17 cellular contexts compared by ENCODE assay signal in the genomic region with DNA sequence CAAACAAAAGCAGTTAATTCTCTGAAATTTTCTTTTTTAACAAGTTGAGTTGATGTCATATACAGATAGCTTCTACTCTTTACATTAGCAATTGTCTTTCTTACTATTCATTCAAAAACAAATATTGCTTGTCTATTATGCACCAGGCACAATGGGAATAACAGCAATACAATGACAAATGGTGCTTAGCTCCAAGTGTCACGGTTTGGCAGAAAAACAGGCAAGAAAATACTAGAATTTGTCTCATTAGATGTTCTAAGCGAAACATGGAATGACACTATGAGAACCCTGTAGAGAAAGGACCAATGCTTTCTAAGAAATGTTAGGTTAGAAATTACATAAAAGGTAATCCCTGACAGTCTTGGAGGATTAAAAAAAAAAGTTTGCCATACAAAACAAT.
"Had no signal": no experiment of that assay in that cellular context is flagged by ENCODE, and none has a peak within 500 bp of the region (broad histone marks: within the 10 kb centered on the region; RNA-seq: fewer than 3 reads in every experiment).

No MANE protein-coding gene starts in this region.

- H3K9me3 Mint-ChIP-seq: neural crest cell had no signal

- H3K27me3 Mint-ChIP-seq: dendritic cell treated with granulocyte-macrophage colony-stimulating factor and Interleukin-4, amounts not matched to agents 40 ng/mL and 50 ng/mL, for 4 days had no signal

- H3K4me3 Mint-ChIP-seq: dendritic cell treated with granulocyte-macrophage colony-stimulating factor and Interleukin-4, amounts not matched to agents 40 ng/mL and 50 ng/mL, for 4 days; natural killer cell; neural crest cell had no signal

- H3K4me1 Mint-ChIP-seq: natural killer cell had no signal

- DNase-seq: esophagus squamous epithelium; foreskin fibroblast; kidney glomerular epithelial cell; mammary epithelial cell; natural killer cell; right cardiac atrium; small intestine; stimulated activated CD4-positive, alpha-beta T cell treated with anti-CD3 and anti-CD28 coated beads, Interleukin-12 subunit alpha, Interleukin-12 subunit beta, amount 100 ng/mL, for 4 hours; stimulated activated naive CD4-positive, alpha-beta T cell; stomach; tibial artery; upper lobe of left lung; uterus had no signal

- H3K27ac ChIP-seq: esophagus squamous epithelium, hepatocyte, stomach, suprapubic skin, tibial artery, upper lobe of left lung, uterus had no signal

- H3K36me3 Mint-ChIP-seq: natural killer cell had no signal

- H3K27ac Mint-ChIP-seq: dendritic cell treated with granulocyte-macrophage colony-stimulating factor and Interleukin-4, amounts not matched to agents 40 ng/mL and 50 ng/mL, for 4 days; natural killer cell had no signal
